In genomic region chr4:183798249-183798920, GRCh38 we compare ENCODE assay signal across 8 cellular contexts.
DNase-seq lines count a peak whose midpoint lies in the region; ATAC-seq, FAIRE-seq and TF ChIP-seq lines count a peak whose summit lies in the region.

No MANE protein-coding gene starts in this region.

- H3K36me3 ChIP-seq in ES-I3 (ENCODE audit: insufficient read depth, low read length), result no peaks in the 10 kb centered on the region
- no peaks in the 10 kb centered on the region for H3K36me3 ChIP-seq in prostate gland

- H3K4me3 ChIP-seq in prostate gland, result peak overlapping the region; percentile 34 to 51

- no peak overlapping the region for H3K27ac Mint-ChIP-seq in T-helper 17 cell

- peak overlapping the region; percentile 67 for H3K9ac ChIP-seq in ES-I3 (ENCODE audit: low read depth, low read length)

- H3K27ac ChIP-seq in prostate gland, result peak overlapping the region; percentile 37 to 64

- in situ Hi-C loops in GM13976 (cut with MboI; ENCODE audit: low sequenced_read_pairs, unreplicated experiment), result no loop called here

- peaks cover 6% of the 10 kb centered on the region; the same call in 1 of the 2 replicates for H3K9me3 ChIP-seq in ES-I3 (ENCODE audit: control insufficient read depth, insufficient read depth, low read length)
- H3K9me3 ChIP-seq in T-helper 17 cell (ENCODE audit: control insufficient read depth, low read length, poor library complexity, severe bottlenecking), result no peaks in the 10 kb centered on the region
- no peaks in the 10 kb centered on the region for H3K9me3 ChIP-seq in prostate gland

- ATAC-seq in T-helper 17 cell (no peak), GM18873 (IDR thresholded peaks at IDR 0.05; ENCODE audit: low FRiP score, unreplicated experiment) (no peak), GM21619 (IDR thresholded peaks at IDR 0.05; ENCODE audit: unreplicated experiment) (no peak)

- peaks cover 2% of the 10 kb centered on the region for H3K4me1 Mint-ChIP-seq in T-helper 17 cell

- peaks cover 25% of the 10 kb centered on the region for H3K4me1 ChIP-seq in ES-I3 (ENCODE audit: insufficient read depth, low read length)
- no peaks in the 10 kb centered on the region for H3K4me1 ChIP-seq in prostate gland (replicated peaks)

- WGBS in prostate gland, result 2% methylated on average over 49 of the region's 62 CpGs

- H3K27me3 ChIP-seq in prostate gland (replicated peaks; ENCODE audit: insufficient read depth), result no peaks in the 10 kb centered on the region

- DNase-seq in T-helper 17 cell (no peak), head of caudate nucleus (peak in 35 of 42 donors; percentile 13 to 69 (median 38)), prostate gland (ENCODE audit: low spot score) (no peak), D721Med (ENCODE audit: insufficient read length, low spot score) (no peak), GM13976 (ENCODE audit: low spot score) (no peak)

- TF ChIP-seq CTCF in prostate gland (IDR thresholded peaks at IDR 0.05) (no peak), D721Med (IDR thresholded peaks at IDR 0.05; ENCODE audit: insufficient read depth, missing control alignments) (no peak), GM13976 (IDR thresholded peaks at IDR 0.05; ENCODE audit: borderline replicate concordance, control extremely low read depth, extremely low read depth, insufficient read depth, missing control alignments) (no peak)

- TF ChIP-seq POLR2A in prostate gland (IDR thresholded peaks at IDR 0.05), result no peak

- H3K27me3 Mint-ChIP-seq in T-helper 17 cell, result peaks cover 61% of the 10 kb centered on the region

- peak overlapping the region; percentile 66 for H3K4me3 Mint-ChIP-seq in T-helper 17 cell

- intact Hi-C loops in head of caudate nucleus (cut with DNase I) (no loop called here), prostate gland (cut with DNase I) (no loop called here)

- peaks cover 3% of the 10 kb centered on the region for H3K36me3 Mint-ChIP-seq in T-helper 17 cell (ENCODE audit: low read depth)

- no peak for FAIRE-seq in D721Med (lab: Jason Lieb, UNC)

Comparison
In these comparisons a context has a peak if more than half of its experiments do, and no peak if none do; other contexts are left out.
1. DNase-seq: peak in head of caudate nucleus (35 of 42); none in T-helper 17 cell (0 of 3), prostate gland (single experiment), D721Med (single experiment) and GM13976 (single experiment).